In the genomic region with DNA sequence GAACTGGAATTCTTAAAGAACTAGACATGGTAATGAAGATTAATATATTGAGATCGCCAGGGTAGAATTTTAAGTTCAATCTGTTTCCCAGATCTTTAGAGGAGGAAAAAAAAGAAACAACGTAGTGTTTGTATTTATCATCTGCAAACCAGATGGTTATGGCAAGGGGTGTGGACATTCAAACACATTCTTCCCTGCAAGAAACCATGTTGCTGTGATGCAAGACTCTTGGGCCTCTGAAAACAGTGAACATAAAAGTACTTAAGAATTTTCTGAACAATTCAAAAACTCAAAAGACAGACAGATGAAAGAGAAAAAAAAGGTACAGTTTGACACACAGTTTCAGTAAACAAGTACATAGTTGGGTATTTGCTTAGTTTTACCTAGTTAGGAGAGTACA, we compare ENCODE assay signal across 16 cellular contexts. TPM values are rescaled to one million over a fixed set of nuclear protein-coding genes. Genes with fewer than 3 reads are reported as not detected.
DNase-seq lines count a peak whose midpoint lies in the region; TF ChIP-seq lines count a peak whose summit lies in the region.
"Had no signal": no experiment of that assay in that cellular context is flagged by ENCODE, and none has a peak within 500 bp of the region (broad histone marks: within the 10 kb centered on the region; RNA-seq: fewer than 3 reads in every experiment).

No MANE protein-coding gene starts in this region.

- H3K9me3 ChIP-seq in SJSA1 (replicated peaks) = no peaks in the 10 kb centered on the region
- H3K9me3 ChIP-seq in smooth muscle cell (replicated peaks; ENCODE audit: low read depth) = no peaks in the 10 kb centered on the region
- H3K9me3 ChIP-seq: ascending aorta, heart right ventricle, tibial nerve had no signal

- no peak for TF ChIP-seq CTCF in fibroblast of pulmonary artery (IDR thresholded peaks at IDR 0.05; ENCODE audit: low read length, missing control alignments)
- TF ChIP-seq CTCF in smooth muscle cell (IDR thresholded peaks at IDR 0.05; ENCODE audit: borderline replicate concordance, insufficient read depth, poor library complexity, severe bottlenecking) = no peak

- no peak overlapping the region for H3K4me3 ChIP-seq in SJSA1
- H3K4me3 ChIP-seq in fibroblast of pulmonary artery (replicated peaks; ENCODE audit: low read depth, low read length) = no peak overlapping the region
- no peak overlapping the region for H3K4me3 ChIP-seq in smooth muscle cell
- H3K4me3 ChIP-seq: ascending aorta, heart right ventricle, tibial nerve had no signal

- peaks cover 37% of the 10 kb centered on the region for H3K36me3 ChIP-seq in SJSA1
- H3K36me3 ChIP-seq in smooth muscle cell (ENCODE audit: low read depth) = no peaks in the 10 kb centered on the region
- H3K36me3 ChIP-seq: ascending aorta, heart right ventricle, tibial nerve had no signal

- no peaks in the 10 kb centered on the region for H3K27me3 ChIP-seq in SJSA1 (replicated peaks)
- no peaks in the 10 kb centered on the region for H3K27me3 ChIP-seq in smooth muscle cell (ENCODE audit: low read depth)
- H3K27me3 ChIP-seq: ascending aorta, heart right ventricle, tibial nerve had no signal

- WGBS in smooth muscle cell (ENCODE audit: low lambda C conversion rate) = 44% methylated on average over 2 of the region's 2 CpGs

- H3K4me2 ChIP-seq in smooth muscle cell = peak overlapping the region; percentile 59

- peaks cover 100% of the 10 kb centered on the region for H3K79me2 ChIP-seq in smooth muscle cell (ENCODE audit: low read depth)

- H2AFZ ChIP-seq in smooth muscle cell (ENCODE audit: low read depth) = no peak overlapping the region

- H3K9ac ChIP-seq in smooth muscle cell (ENCODE audit: low read depth) = no peak overlapping the region

- H3F3A ChIP-seq in smooth muscle cell (ENCODE audit: low read depth) = peaks cover 7% of the 10 kb centered on the region

- DNase-seq in DMS 273 (lab: John Stamatoyannopoulos, UW; ENCODE audit: unreplicated experiment) (peak; percentile 55), DMS 273 treated with DMSO at 0.1 percent for 48 hours (lab: John Stamatoyannopoulos, UW) (no peak), SJSA1 (ENCODE audit: low read depth in 1 of 2, low spot score in 2 of 2) (no peak), fibroblast of pulmonary artery (ENCODE audit: low read depth) (peak; percentile 79), smooth muscle cell (lab: John Stamatoyannopoulos, UW; ENCODE audit: unreplicated experiment) (no peak), foreskin melanocyte (no peak), NCI-H1092 treated with DMSO at 0.1 percent for 48 hours (lab: John Stamatoyannopoulos, UW) (no peak), germinal center (ENCODE audit: low spot score) (no peak)
- DNase-seq: activated CD4-positive, alpha-beta memory T cell treated with anti-CD3 and anti-CD28 coated beads for 36 hours; heart right ventricle; naive thymus-derived CD8-positive, alpha-beta T cell; SHP77 treated with DMSO at 0.1 percent for 48 hours; stimulated activated CD4-positive, alpha-beta T cell treated with anti-CD3 and anti-CD28 coated beads, Interleukin-2, amount 100 ng/mL, for 48 hours had no signal

- H3K27ac ChIP-seq in SJSA1 (peak overlapping the region; percentile 19; the same call in 1 of the 2 replicates), smooth muscle cell (ENCODE audit: low read depth) (peak overlapping the region; percentile 60)
- H3K27ac ChIP-seq: 22Rv1 had no signal

- peaks cover 13% of the 10 kb centered on the region for H3K4me1 ChIP-seq in SJSA1 (replicated peaks)
- H3K4me1 ChIP-seq in smooth muscle cell (ENCODE audit: low read depth) = peaks cover 11% of the 10 kb centered on the region

- peaks cover 72% of the 10 kb centered on the region for H4K20me1 ChIP-seq in smooth muscle cell (ENCODE audit: low read depth)

RNA-seq across cellular contexts. Expression of a gene that starts 35.6 kb away (rescaled TPM):
- total RNA-seq in SJSA1 (2014; rRNA removed; shearing (Covaris generic)) = 917 and 1,030 TPM in 2 replicates
- 697 and 944 TPM in 2 replicates for total RNA-seq in smooth muscle cell
- polyA plus RNA-seq in smooth muscle cell = 295 and 364 TPM in 2 replicates

Comparison
In these comparisons a context has a peak if more than half of its experiments do, and no peak if none do; other contexts are left out.
1. DNase-seq: peak in DMS 273 (single experiment) and fibroblast of pulmonary artery (single experiment); none in DMS 273 treated with DMSO at 0.1 percent for 48 hours (single experiment), SJSA1 (0 of 2), smooth muscle cell (single experiment), foreskin melanocyte (single experiment), NCI-H1092 treated with DMSO at 0.1 percent for 48 hours (single experiment) and germinal center (single experiment).